11 cellular contexts compared by ENCODE assay signal in genomic region chr19:51948979-51949378, GRCh38. TPM values are rescaled to one million over a fixed set of nuclear protein-coding genes. Genes with fewer than 3 reads are reported as not detected.
DNase-seq lines count a peak whose midpoint lies in the region; ATAC-seq, FAIRE-seq and TF ChIP-seq lines count a peak whose summit lies in the region.
"Had no signal": no experiment of that assay in that cellular context is flagged by ENCODE, and none has a peak within 500 bp of the region (broad histone marks: within the 10 kb centered on the region; RNA-seq: fewer than 3 reads in every experiment).

No MANE protein-coding gene starts in this region.

- H3K36me3 ChIP-seq in suprapubic skin, result peaks cover 15% of the 10 kb centered on the region

- H3K27ac ChIP-seq in right cardiac atrium (ENCODE audit: low read length) (no peak overlapping the region), suprapubic skin (no peak overlapping the region)
- H3K27ac ChIP-seq: pancreas had no signal

- TF ChIP-seq CTCF in natural killer cell (IDR thresholded peaks at IDR 0.05), result no peak
- no peak for TF ChIP-seq CTCF in suprapubic skin (IDR thresholded peaks at IDR 0.05)
- no peak for TF ChIP-seq CTCF in Calu3 (IDR thresholded peaks at IDR 0.05; ENCODE audit: unreplicated experiment)

- DNase-seq in natural killer cell (no peak), right cardiac atrium (peak; percentile 72 to 85 (median 83)), suprapubic skin (ENCODE audit: low spot score in 2 of 2) (no peak), Calu3 (no peak), urothelium cell line (ENCODE audit: low spot score) (no peak)
- DNase-seq in natural killer cell treated with Interleukin-12 subunit alpha and Interleukin-12 subunit beta and Interleukin-15 and Interleukin-18, amount 100 ng/mL, for 72 hours (ENCODE audit: low spot score), result no peak
- DNase-seq: AML-193, NCI-H69 had no signal

- H3K4me3 ChIP-seq in right cardiac atrium (ENCODE audit: low read length) (peak overlapping the region; percentile 43), suprapubic skin (no peak overlapping the region)
- H3K4me3 ChIP-seq: pancreas had no signal

- H3K27me3 Mint-ChIP-seq in natural killer cell (ENCODE audit: low read depth in 2 of 2) (no peaks in the 10 kb centered on the region), Calu3 (ENCODE audit: unreplicated experiment) (no peaks in the 10 kb centered on the region)
- no peaks in the 10 kb centered on the region for H3K27me3 Mint-ChIP-seq in natural killer cell treated with Interleukin-12 subunit alpha and Interleukin-12 subunit beta and Interleukin-15 and Interleukin-18, amount 100 ng/mL, for 72 hours

- H3K27ac Mint-ChIP-seq in natural killer cell (no peak overlapping the region), Calu3 (ENCODE audit: unreplicated experiment) (no peak overlapping the region)
- H3K27ac Mint-ChIP-seq in natural killer cell treated with Interleukin-12 subunit alpha and Interleukin-12 subunit beta and Interleukin-15 and Interleukin-18, amount 100 ng/mL, for 72 hours, result no peak overlapping the region
- H3K27ac Mint-ChIP-seq: T-helper 1 cell treated with Interleukin-12 subunit alpha and Interleukin-12 subunit beta and Interleukin-4 antibody, amounts not matched to agents 30 μg/mL and 1 μg/mL, for 36 hours had no signal

- no peak for FAIRE-seq in urothelium cell line (lab: Jason Lieb, UNC)
- FAIRE-seq: colon, pancreas had no signal

- no peak for TF ChIP-seq POLR2A in suprapubic skin (IDR thresholded peaks at IDR 0.05)

- CTCF ChIA-PET in Calu3 (lab: Charles Lee), result no interaction called here

- BruUV-seq in Calu3 (replicated peaks; lab: Mats Ljungman, UMichigan), result no TSS peak

- 14% methylated on average over 25 of the region's 25 CpGs for WGBS in right cardiac atrium
- WGBS in suprapubic skin, result 29% methylated on average over 18 of the region's 25 CpGs

- peaks cover 18% of the 10 kb centered on the region for H3K9me3 ChIP-seq in right cardiac atrium (ENCODE audit: control insufficient read depth, low read length)
- H3K9me3 ChIP-seq in suprapubic skin, result peaks cover 69% of the 10 kb centered on the region

- H3K4me3 Mint-ChIP-seq in natural killer cell, result peak overlapping the region; percentile 9
- no peak overlapping the region for H3K4me3 Mint-ChIP-seq in natural killer cell treated with Interleukin-12 subunit alpha and Interleukin-12 subunit beta and Interleukin-15 and Interleukin-18, amount 100 ng/mL, for 72 hours
- H3K4me3 Mint-ChIP-seq in Calu3 (ENCODE audit: low read depth, unreplicated experiment), result no peak overlapping the region
- H3K4me3 Mint-ChIP-seq: T-helper 1 cell treated with Interleukin-12 subunit alpha and Interleukin-12 subunit beta and Interleukin-4 antibody, amounts not matched to agents 30 μg/mL and 1 μg/mL, for 36 hours had no signal

- intact Hi-C loops in natural killer cell (cut with micrococcal nuclease), result loop anchor here (10.0 kb wide), 1 partner anchor 64 kb away; the partner anchor contains the start of gene ZNF577
- intact Hi-C loops in right cardiac atrium (cut with DNase I), result no loop called here
- intact Hi-C loops in Calu3 (cut with micrococcal nuclease; ENCODE audit: unreplicated experiment), result no loop called here

- H3K27me3 ChIP-seq in right cardiac atrium (ENCODE audit: control insufficient read depth, insufficient read depth), result no peaks in the 10 kb centered on the region
- H3K27me3 ChIP-seq in suprapubic skin, result no peaks in the 10 kb centered on the region
- H3K27me3 ChIP-seq: pancreas had no signal

- TF ChIP-seq EP300 in suprapubic skin (IDR thresholded peaks at IDR 0.05), result no peak

- H3K36me3 Mint-ChIP-seq in natural killer cell, result peaks cover 68% of the 10 kb centered on the region
- H3K36me3 Mint-ChIP-seq in natural killer cell treated with Interleukin-12 subunit alpha and Interleukin-12 subunit beta and Interleukin-15 and Interleukin-18, amount 100 ng/mL, for 72 hours, result peaks cover 64% of the 10 kb centered on the region
- H3K36me3 Mint-ChIP-seq in Calu3 (ENCODE audit: insufficient read depth, unreplicated experiment), result peaks cover 18% of the 10 kb centered on the region

- H3K4me1 Mint-ChIP-seq in natural killer cell, result no peaks in the 10 kb centered on the region
- H3K4me1 Mint-ChIP-seq in natural killer cell treated with Interleukin-12 subunit alpha and Interleukin-12 subunit beta and Interleukin-15 and Interleukin-18, amount 100 ng/mL, for 72 hours (ENCODE audit: low read depth in 2 of 2), result no peaks in the 10 kb centered on the region
- no peaks in the 10 kb centered on the region for H3K4me1 Mint-ChIP-seq in Calu3 (ENCODE audit: low read depth, unreplicated experiment)

- no peaks in the 10 kb centered on the region for H3K4me1 ChIP-seq in right cardiac atrium (ENCODE audit: control insufficient read depth, insufficient read depth, low read length)
- no peaks in the 10 kb centered on the region for H3K4me1 ChIP-seq in suprapubic skin
- H3K4me1 ChIP-seq: pancreas had no signal

- ATAC-seq in natural killer cell (no peak), right cardiac atrium (peak; percentile 55 to 94)
- ATAC-seq in natural killer cell treated with Interleukin-12 subunit alpha and Interleukin-12 subunit beta and Interleukin-15 and Interleukin-18, amount 100 ng/mL, for 72 hours, result no peak
- ATAC-seq: pancreas had no signal

- H3K9me3 Mint-ChIP-seq in natural killer cell (peaks cover 9 to 45% of the 10 kb centered on the region in 2 donors), Calu3 (ENCODE audit: low read depth, unreplicated experiment) (peaks cover 23% of the 10 kb centered on the region)
- peaks cover 39% of the 10 kb centered on the region for H3K9me3 Mint-ChIP-seq in natural killer cell treated with Interleukin-12 subunit alpha and Interleukin-12 subunit beta and Interleukin-15 and Interleukin-18, amount 100 ng/mL, for 72 hours

RNA-seq across cellular contexts. Expression of gene ZNF613, which starts 21.7 kb away (rescaled TPM):
- total RNA-seq in natural killer cell (1 to 10 TPM; 1.8 to 3.9 (median 2.5) TPM), right cardiac atrium (1 to 10 TPM; 3.4 to 6.2 (median 5.3) TPM), suprapubic skin (1 to 10 TPM; 2.2 to 4.4 (median 3.0) TPM), Calu3 (2022) (7.2 and 9.3 TPM in 2 replicates)
- total RNA-seq in natural killer cell treated with Interleukin-12 subunit alpha and Interleukin-12 subunit beta and Interleukin-15 and Interleukin-18, amount 100 ng/mL, for 72 hours, result 1 to 10 TPM; 4.8 to 6.0 TPM
- 3.9 TPM for polyA plus RNA-seq in right cardiac atrium

RNA-seq across cellular contexts. Expression of gene ZNF350, which starts 37.7 kb away (rescaled TPM):
- 10 to 100 TPM; 32.3 to 46.9 (median 36.6) TPM for total RNA-seq in natural killer cell
- 10 to 100 TPM in 1 of 2 donors, 1 to 10 TPM in 1; 9.4 to 16.9 TPM for total RNA-seq in natural killer cell treated with Interleukin-12 subunit alpha and Interleukin-12 subunit beta and Interleukin-15 and Interleukin-18, amount 100 ng/mL, for 72 hours
- total RNA-seq in right cardiac atrium, result 10 to 100 TPM in 1 of 4 donors, 1 to 10 TPM in 3; 9.2 to 11.3 (median 9.8) TPM
- polyA plus RNA-seq in right cardiac atrium, result 5.2 TPM
- total RNA-seq in suprapubic skin, result 10 to 100 TPM in 2 of 4 donors, 1 to 10 TPM in 2; 7.0 to 15.9 (median 11.9) TPM
- 10.7 and 14.0 TPM in 2 replicates for total RNA-seq in Calu3 (2022)

RNA-seq across cellular contexts. Expression of gene ZNF649, which starts 44.2 kb away (rescaled TPM):
- total RNA-seq in natural killer cell, result 10 to 100 TPM; 11.0 to 16.1 (median 12.3) TPM
- 10 to 100 TPM; 10.0 to 14.0 TPM for total RNA-seq in natural killer cell treated with Interleukin-12 subunit alpha and Interleukin-12 subunit beta and Interleukin-15 and Interleukin-18, amount 100 ng/mL, for 72 hours
- total RNA-seq in right cardiac atrium, result 10 to 100 TPM; 11.2 to 14.1 (median 11.7) TPM
- 5.2 TPM for polyA plus RNA-seq in right cardiac atrium
- total RNA-seq in suprapubic skin, result 10 to 100 TPM in 3 of 4 donors, 1 to 10 TPM in 1; 9.0 to 19.7 (median 14.3) TPM
- 14.6 and 15.5 TPM in 2 replicates for total RNA-seq in Calu3 (2022)

RNA-seq across cellular contexts. Expression of gene ZNF615, which starts 59.0 kb away (rescaled TPM):
- total RNA-seq in natural killer cell (10 to 100 TPM; 15.4 to 26.3 (median 19.9) TPM), right cardiac atrium (10 to 100 TPM; 13.0 to 15.6 (median 15.1) TPM), suprapubic skin (10 to 100 TPM; 10.2 to 19.6 (median 13.6) TPM), Calu3 (2022) (5.3 and 7.3 TPM in 2 replicates)
- 10 to 100 TPM in 1 of 2 donors, 1 to 10 TPM in 1; 6.8 to 12.9 TPM for total RNA-seq in natural killer cell treated with Interleukin-12 subunit alpha and Interleukin-12 subunit beta and Interleukin-15 and Interleukin-18, amount 100 ng/mL, for 72 hours
- 5.4 TPM for polyA plus RNA-seq in right cardiac atrium

Comparison
In these comparisons a context has a peak if more than half of its experiments do, and no peak if none do; other contexts are left out.
1. ATAC-seq: peak in right cardiac atrium (2 of 2); none in natural killer cell (0 of 3) and natural killer cell treated with Interleukin-12 subunit alpha and Interleukin-12 subunit beta and Interleukin-15 and Interleukin-18, amount 100 ng/mL, for 72 hours (0 of 2).
2. DNase-seq: peak in right cardiac atrium (3 of 3); none in natural killer cell (single experiment), natural killer cell treated with Interleukin-12 subunit alpha and Interleukin-12 subunit beta and Interleukin-15 and Interleukin-18, amount 100 ng/mL, for 72 hours (single experiment), suprapubic skin (0 of 2), Calu3 (single experiment) and urothelium cell line (single experiment).